ENCODE assay signal across 1 cellular context in the genomic region with DNA sequence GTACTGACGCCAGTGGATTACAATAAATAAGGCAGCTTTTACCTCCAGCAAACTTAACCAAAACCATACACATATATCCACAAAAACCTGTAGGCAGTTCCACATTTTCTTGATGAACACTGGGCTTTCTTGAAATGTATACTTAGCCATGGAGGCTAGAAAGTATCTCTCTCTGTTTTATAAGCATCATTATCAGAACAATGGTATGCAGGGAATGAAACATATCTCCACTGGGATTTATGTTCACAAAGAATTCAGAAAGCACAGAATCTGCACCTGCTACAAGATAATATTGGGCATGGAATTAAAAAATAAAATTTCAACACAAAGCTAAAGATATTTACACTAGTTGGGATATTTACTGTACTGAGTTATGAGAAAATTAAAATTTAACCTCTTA.
TF ChIP-seq lines count a peak whose summit lies in the region.

No MANE protein-coding gene starts in this region.

TF ChIP-seq in SK-N-SH, 30 proteins besides CTCF, POLR2A, EP300 and RAD21 (continued from another document):
- TF ChIP-seq, protein P1, sequence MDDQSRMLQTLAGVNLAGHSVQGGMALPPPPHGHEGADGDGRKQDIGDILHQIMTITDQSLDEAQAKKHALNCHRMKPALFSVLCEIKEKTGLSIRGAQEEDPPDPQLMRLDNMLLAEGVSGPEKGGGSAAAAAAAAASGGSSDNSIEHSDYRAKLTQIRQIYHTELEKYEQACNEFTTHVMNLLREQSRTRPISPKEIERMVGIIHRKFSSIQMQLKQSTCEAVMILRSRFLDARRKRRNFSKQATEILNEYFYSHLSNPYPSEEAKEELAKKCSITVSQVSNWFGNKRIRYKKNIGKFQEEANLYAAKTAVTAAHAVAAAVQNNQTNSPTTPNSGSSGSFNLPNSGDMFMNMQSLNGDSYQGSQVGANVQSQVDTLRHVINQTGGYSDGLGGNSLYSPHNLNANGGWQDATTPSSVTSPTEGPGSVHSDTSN (IDR thresholded peaks at IDR 0.05), result no peak
- TF ChIP-seq MXI1 (IDR thresholded peaks at IDR 0.05; ENCODE audit: low read depth, low read length), result no peak
- TF ChIP-seq, protein P2, sequence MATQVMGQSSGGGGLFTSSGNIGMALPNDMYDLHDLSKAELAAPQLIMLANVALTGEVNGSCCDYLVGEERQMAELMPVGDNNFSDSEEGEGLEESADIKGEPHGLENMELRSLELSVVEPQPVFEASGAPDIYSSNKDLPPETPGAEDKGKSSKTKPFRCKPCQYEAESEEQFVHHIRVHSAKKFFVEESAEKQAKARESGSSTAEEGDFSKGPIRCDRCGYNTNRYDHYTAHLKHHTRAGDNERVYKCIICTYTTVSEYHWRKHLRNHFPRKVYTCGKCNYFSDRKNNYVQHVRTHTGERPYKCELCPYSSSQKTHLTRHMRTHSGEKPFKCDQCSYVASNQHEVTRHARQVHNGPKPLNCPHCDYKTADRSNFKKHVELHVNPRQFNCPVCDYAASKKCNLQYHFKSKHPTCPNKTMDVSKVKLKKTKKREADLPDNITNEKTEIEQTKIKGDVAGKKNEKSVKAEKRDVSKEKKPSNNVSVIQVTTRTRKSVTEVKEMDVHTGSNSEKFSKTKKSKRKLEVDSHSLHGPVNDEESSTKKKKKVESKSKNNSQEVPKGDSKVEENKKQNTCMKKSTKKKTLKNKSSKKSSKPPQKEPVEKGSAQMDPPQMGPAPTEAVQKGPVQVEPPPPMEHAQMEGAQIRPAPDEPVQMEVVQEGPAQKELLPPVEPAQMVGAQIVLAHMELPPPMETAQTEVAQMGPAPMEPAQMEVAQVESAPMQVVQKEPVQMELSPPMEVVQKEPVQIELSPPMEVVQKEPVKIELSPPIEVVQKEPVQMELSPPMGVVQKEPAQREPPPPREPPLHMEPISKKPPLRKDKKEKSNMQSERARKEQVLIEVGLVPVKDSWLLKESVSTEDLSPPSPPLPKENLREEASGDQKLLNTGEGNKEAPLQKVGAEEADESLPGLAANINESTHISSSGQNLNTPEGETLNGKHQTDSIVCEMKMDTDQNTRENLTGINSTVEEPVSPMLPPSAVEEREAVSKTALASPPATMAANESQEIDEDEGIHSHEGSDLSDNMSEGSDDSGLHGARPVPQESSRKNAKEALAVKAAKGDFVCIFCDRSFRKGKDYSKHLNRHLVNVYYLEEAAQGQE (IDR thresholded peaks at IDR 0.05; ENCODE audit: low read depth, low read length), result no peak
- no peak for TF ChIP-seq RXRA (IDR thresholded peaks at IDR 0.05; ENCODE audit: borderline replicate concordance, low read depth)
- no peak for TF ChIP-seq EZH2phosphoT487 (IDR thresholded peaks at IDR 0.05; ENCODE audit: borderline replicate concordance, low read depth)
- TF ChIP-seq SMC3 (IDR thresholded peaks at IDR 0.05; ENCODE audit: low read depth, low read length), result no peak
- TF ChIP-seq TEAD4 (IDR thresholded peaks at IDR 0.05; ENCODE audit: borderline replicate concordance, insufficient read depth), result no peak; the same call in 1 of the 2 replicates
- no peak for TF ChIP-seq POLR2AphosphoS5 (IDR thresholded peaks at IDR 0.05; ENCODE audit: low read depth, low read length)
